ENCODE assay signal across 8 cellular contexts in genomic region chrX:136496768-136497555, GRCh38. TPM values are rescaled to one million over a fixed set of nuclear protein-coding genes. Genes with fewer than 3 reads are reported as not detected.
DNase-seq lines count a peak whose midpoint lies in the region; ATAC-seq and TF ChIP-seq lines count a peak whose summit lies in the region.

No MANE protein-coding gene starts in this region.

- H3K27ac ChIP-seq in C4-2B (peak overlapping the region; percentile 89), left lung (peak overlapping the region; percentile 91 to 93)

- intact Hi-C loops in left lung (cut with DNase I): no loop called here

- TF ChIP-seq CTCF in C4-2B (conservative IDR thresholded peaks at IDR 0.05) (no peak), left lung (IDR thresholded peaks at IDR 0.05) (no peak)

- H3K27me3 ChIP-seq in left lung: no peaks in the 10 kb centered on the region

- H3K36me3 ChIP-seq in left lung: peaks cover 0 to 12% of the 10 kb centered on the region in 2 donors

- H3K9me3 ChIP-seq in left lung: no peaks in the 10 kb centered on the region

- H3K4me1 ChIP-seq in left lung: peaks cover 0 to 14% of the 10 kb centered on the region in 2 donors

- DNase-seq in NCI-H69 (lab: John Stamatoyannopoulos, UW) (peak; percentile 97), dedifferentiated amniotic fluid mesenchymal stem cell (ENCODE audit: extremely low spot score) (peak; percentile 71), left lung (peak; percentile 87 to 91)
- DNase-seq in activated CD4-positive, alpha-beta T cell treated with anti-CD3 and anti-CD28 coated beads, Interleukin-2, amount 50 U/mL, for 1 hour: peak; percentile 82
- peak; percentile 84 to 86 for DNase-seq in stimulated activated CD4-positive, alpha-beta T cell treated with anti-CD3 and anti-CD28 coated beads, Interleukin-2, amount 100 ng/mL, for 24 hours

- ATAC-seq in GM19372 (IDR thresholded peaks at IDR 0.05; ENCODE audit: low read depth, unreplicated experiment) (peak; percentile 77), HG03520 (IDR thresholded peaks at IDR 0.05; ENCODE audit: unreplicated experiment) (peak; percentile 66), left lung (peak; percentile 93)

- H3K4me3 ChIP-seq in left lung: peak overlapping the region; percentile 55 to 63

RNA-seq across cellular contexts. Expression of gene HTATSF1, which starts 0.4 kb away (rescaled TPM):
- total RNA-seq in left lung: 10 to 100 TPM; 26.7 to 26.8 TPM

RNA-seq across cellular contexts. Expression of gene BRS3, which starts 9.2 kb away (rescaled TPM):
- total RNA-seq in left lung: not detected

RNA-seq across cellular contexts. Expression of gene VGLL1, which starts 35.1 kb away (rescaled TPM):
- total RNA-seq in left lung: 1 to 10 TPM in 1 of 2 donors, not detected in 1; 2.2 TPM

Comparison
In these comparisons a context has a peak if more than half of its experiments do, and no peak if none do; other contexts are left out.
1. Peak in every context shown above with its lines: DNase-seq, ATAC-seq, H3K4me3 ChIP-seq and H3K27ac ChIP-seq.